1 cellular context compared by ENCODE assay signal in genomic region chr7:130935564-130936157, GRCh38.
TF ChIP-seq lines count a peak whose summit lies in the region.

No MANE protein-coding gene starts in this region.

TF ChIP-seq in K562, 482 proteins besides CTCF, POLR2A, EP300 and RAD21 (continued from another document and continues in another):
- TF ChIP-seq ZNF79 (CRISPR knock-in tag; IDR thresholded peaks at IDR 0.05; ENCODE audit: low read depth) (no peak), L3MBTL2 (IDR thresholded peaks at IDR 0.05) (peak; percentile 88), ZNF354B (CRISPR knock-in tag; IDR thresholded peaks at IDR 0.05) (no peak), E2F1 (CRISPR knock-in tag; IDR thresholded peaks at IDR 0.05) (no peak), ZBTB12 (CRISPR knock-in tag; IDR thresholded peaks at IDR 0.05) (no peak), PCBP2 (IDR thresholded peaks at IDR 0.05; ENCODE audit: low read depth, low read length, poor library complexity, severe bottlenecking) (no peak), BRCA1 (IDR thresholded peaks at IDR 0.05) (no peak), BRCA1 (CRISPR knock-in tag; IDR thresholded peaks at IDR 0.05) (no peak), KAT7 (CRISPR knock-in tag; IDR thresholded peaks at IDR 0.05; ENCODE audit: borderline replicate concordance) (no peak), KLF6 (CRISPR knock-in tag; IDR thresholded peaks at IDR 0.05; ENCODE audit: borderline replicate concordance) (no peak), CREB1 (IDR thresholded peaks at IDR 0.05) (no peak), CREB1 (CRISPR knock-in tag; IDR thresholded peaks at IDR 0.05) (no peak), ELF4 (CRISPR knock-in tag; IDR thresholded peaks at IDR 0.05) (no peak), NBN (IDR thresholded peaks at IDR 0.05; ENCODE audit: low read depth) (no peak), SOX6 (IDR thresholded peaks at IDR 0.05) (peak; percentile 50; the same call in 1 of the 2 replicates), THRAP3 (IDR thresholded peaks at IDR 0.05; ENCODE audit: borderline replicate concordance) (no peak), ZNF23 (CRISPR knock-in tag; IDR thresholded peaks at IDR 0.05) (no peak), ZNF175 (CRISPR knock-in tag; IDR thresholded peaks at IDR 0.05; ENCODE audit: low read depth) (no peak), ZNF282 (CRISPR knock-in tag; IDR thresholded peaks at IDR 0.05) (no peak), ZZZ3 (IDR thresholded peaks at IDR 0.05) (no peak), NFATC3 (IDR thresholded peaks at IDR 0.05) (no peak), RAD51 (IDR thresholded peaks at IDR 0.05; ENCODE audit: borderline replicate concordance, low read depth) (peak; percentile 37; the same call in 1 of the 2 replicates), CCNT2 (IDR thresholded peaks at IDR 0.05; ENCODE audit: borderline replicate concordance, extremely low read depth, insufficient read length, low read depth, low read length) (no peak), CEBPB (tag; IDR thresholded peaks at IDR 0.05) (no peak), ZNF174 (CRISPR knock-in tag; IDR thresholded peaks at IDR 0.05) (no peak), MTA3 (IDR thresholded peaks at IDR 0.05; ENCODE audit: borderline replicate concordance) (peak; percentile 39; the same call in 1 of the 2 replicates), NEUROD1 (IDR thresholded peaks at IDR 0.05; ENCODE audit: borderline replicate concordance, low read depth, low read length, partially characterized antibody) (no peak), BDP1 (IDR thresholded peaks at IDR 0.05; ENCODE audit: insufficient read depth, insufficient read length) (no peak), E2F3 (CRISPR knock-in tag; IDR thresholded peaks at IDR 0.05) (no peak), SMARCA5 (IDR thresholded peaks at IDR 0.05) (no peak), RBM34 (IDR thresholded peaks at IDR 0.05; ENCODE audit: borderline replicate concordance, insufficient read depth, low read length) (no peak), ZNF232 (CRISPR knock-in tag; IDR thresholded peaks at IDR 0.05) (no peak), MEIS2 (IDR thresholded peaks at IDR 0.05; ENCODE audit: partially characterized antibody) (no peak), MYBL2 (IDR thresholded peaks at IDR 0.05; ENCODE audit: low read depth) (no peak), MYBL2 (CRISPR knock-in tag; IDR thresholded peaks at IDR 0.05; ENCODE audit: borderline replicate concordance) (no peak), CTBP1 (IDR thresholded peaks at IDR 0.05; ENCODE audit: borderline replicate concordance) (peak; percentile 71; the same call in 1 of the 2 replicates), NR2F6 (CRISPR knock-in tag; IDR thresholded peaks at IDR 0.05) (no peak), MTA2 (IDR thresholded peaks at IDR 0.05; ENCODE audit: low read depth) (no peak), ZC3H4 (CRISPR knock-in tag; IDR thresholded peaks at IDR 0.05; ENCODE audit: borderline replicate concordance) (no peak), ZFX (CRISPR knock-in tag; IDR thresholded peaks at IDR 0.05) (no peak; the same call in 1 of the 2 replicates), ZC3H11A (IDR thresholded peaks at IDR 0.05; ENCODE audit: low read depth, low read length) (no peak), ZBTB2 (IDR thresholded peaks at IDR 0.05) (peak; percentile 30; the same call in 1 of the 2 replicates), BRF1 (IDR thresholded peaks at IDR 0.05; ENCODE audit: borderline replicate concordance, extremely low read depth, insufficient read length) (no peak), POLR2H (tag; IDR thresholded peaks at IDR 0.05; ENCODE audit: low read depth) (no peak), GTF2E2 (tag; IDR thresholded peaks at IDR 0.05) (no peak)
- TF ChIP-seq, protein P1, sequence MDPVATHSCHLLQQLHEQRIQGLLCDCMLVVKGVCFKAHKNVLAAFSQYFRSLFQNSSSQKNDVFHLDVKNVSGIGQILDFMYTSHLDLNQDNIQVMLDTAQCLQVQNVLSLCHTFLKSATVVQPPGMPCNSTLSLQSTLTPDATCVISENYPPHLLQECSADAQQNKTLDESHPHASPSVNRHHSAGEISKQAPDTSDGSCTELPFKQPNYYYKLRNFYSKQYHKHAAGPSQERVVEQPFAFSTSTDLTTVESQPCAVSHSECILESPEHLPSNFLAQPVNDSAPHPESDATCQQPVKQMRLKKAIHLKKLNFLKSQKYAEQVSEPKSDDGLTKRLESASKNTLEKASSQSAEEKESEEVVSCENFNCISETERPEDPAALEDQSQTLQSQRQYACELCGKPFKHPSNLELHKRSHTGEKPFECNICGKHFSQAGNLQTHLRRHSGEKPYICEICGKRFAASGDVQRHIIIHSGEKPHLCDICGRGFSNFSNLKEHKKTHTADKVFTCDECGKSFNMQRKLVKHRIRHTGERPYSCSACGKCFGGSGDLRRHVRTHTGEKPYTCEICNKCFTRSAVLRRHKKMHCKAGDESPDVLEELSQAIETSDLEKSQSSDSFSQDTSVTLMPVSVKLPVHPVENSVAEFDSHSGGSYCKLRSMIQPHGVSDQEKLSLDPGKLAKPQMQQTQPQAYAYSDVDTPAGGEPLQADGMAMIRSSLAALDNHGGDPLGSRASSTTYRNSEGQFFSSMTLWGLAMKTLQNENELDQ (CRISPR knock-in tag; IDR thresholded peaks at IDR 0.05; ENCODE audit: borderline replicate concordance), result no peak
- TF ChIP-seq, protein P2, sequence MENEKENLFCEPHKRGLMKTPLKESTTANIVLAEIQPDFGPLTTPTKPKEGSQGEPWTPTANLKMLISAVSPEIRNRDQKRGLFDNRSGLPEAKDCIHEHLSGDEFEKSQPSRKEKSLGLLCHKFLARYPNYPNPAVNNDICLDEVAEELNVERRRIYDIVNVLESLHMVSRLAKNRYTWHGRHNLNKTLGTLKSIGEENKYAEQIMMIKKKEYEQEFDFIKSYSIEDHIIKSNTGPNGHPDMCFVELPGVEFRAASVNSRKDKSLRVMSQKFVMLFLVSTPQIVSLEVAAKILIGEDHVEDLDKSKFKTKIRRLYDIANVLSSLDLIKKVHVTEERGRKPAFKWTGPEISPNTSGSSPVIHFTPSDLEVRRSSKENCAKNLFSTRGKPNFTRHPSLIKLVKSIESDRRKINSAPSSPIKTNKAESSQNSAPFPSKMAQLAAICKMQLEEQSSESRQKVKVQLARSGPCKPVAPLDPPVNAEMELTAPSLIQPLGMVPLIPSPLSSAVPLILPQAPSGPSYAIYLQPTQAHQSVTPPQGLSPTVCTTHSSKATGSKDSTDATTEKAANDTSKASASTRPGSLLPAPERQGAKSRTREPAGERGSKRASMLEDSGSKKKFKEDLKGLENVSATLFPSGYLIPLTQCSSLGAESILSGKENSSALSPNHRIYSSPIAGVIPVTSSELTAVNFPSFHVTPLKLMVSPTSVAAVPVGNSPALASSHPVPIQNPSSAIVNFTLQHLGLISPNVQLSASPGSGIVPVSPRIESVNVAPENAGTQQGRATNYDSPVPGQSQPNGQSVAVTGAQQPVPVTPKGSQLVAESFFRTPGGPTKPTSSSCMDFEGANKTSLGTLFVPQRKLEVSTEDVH (IDR thresholded peaks at IDR 0.05; ENCODE audit: low read depth, partially characterized antibody), result no peak
- TF ChIP-seq, protein P3, sequence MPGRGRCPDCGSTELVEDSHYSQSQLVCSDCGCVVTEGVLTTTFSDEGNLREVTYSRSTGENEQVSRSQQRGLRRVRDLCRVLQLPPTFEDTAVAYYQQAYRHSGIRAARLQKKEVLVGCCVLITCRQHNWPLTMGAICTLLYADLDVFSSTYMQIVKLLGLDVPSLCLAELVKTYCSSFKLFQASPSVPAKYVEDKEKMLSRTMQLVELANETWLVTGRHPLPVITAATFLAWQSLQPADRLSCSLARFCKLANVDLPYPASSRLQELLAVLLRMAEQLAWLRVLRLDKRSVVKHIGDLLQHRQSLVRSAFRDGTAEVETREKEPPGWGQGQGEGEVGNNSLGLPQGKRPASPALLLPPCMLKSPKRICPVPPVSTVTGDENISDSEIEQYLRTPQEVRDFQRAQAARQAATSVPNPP (IDR thresholded peaks at IDR 0.05; ENCODE audit: borderline replicate concordance, insufficient read depth, insufficient read length), result no peak
- TF ChIP-seq, protein P4, sequence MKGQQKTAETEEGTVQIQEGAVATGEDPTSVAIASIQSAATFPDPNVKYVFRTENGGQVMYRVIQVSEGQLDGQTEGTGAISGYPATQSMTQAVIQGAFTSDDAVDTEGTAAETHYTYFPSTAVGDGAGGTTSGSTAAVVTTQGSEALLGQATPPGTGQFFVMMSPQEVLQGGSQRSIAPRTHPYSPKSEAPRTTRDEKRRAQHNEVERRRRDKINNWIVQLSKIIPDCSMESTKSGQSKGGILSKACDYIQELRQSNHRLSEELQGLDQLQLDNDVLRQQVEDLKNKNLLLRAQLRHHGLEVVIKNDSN (CRISPR knock-in tag; IDR thresholded peaks at IDR 0.05), result no peak
- TF ChIP-seq, protein P5, sequence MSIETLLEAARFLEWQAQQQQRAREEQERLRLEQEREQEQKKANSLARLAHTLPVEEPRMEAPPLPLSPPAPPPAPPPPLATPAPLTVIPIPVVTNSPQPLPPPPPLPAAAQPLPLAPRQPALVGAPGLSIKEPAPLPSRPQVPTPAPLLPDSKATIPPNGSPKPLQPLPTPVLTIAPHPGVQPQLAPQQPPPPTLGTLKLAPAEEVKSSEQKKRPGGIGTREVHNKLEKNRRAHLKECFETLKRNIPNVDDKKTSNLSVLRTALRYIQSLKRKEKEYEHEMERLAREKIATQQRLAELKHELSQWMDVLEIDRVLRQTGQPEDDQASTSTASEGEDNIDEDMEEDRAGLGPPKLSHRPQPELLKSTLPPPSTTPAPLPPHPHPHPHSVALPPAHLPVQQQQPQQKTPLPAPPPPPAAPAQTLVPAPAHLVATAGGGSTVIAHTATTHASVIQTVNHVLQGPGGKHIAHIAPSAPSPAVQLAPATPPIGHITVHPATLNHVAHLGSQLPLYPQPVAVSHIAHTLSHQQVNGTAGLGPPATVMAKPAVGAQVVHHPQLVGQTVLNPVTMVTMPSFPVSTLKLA (conservative IDR thresholded peaks at IDR 0.05), result peak in 1 of 2 experiments; percentile 33; a peak in 1 of 4 replicates
- TF ChIP-seq, protein P6, sequence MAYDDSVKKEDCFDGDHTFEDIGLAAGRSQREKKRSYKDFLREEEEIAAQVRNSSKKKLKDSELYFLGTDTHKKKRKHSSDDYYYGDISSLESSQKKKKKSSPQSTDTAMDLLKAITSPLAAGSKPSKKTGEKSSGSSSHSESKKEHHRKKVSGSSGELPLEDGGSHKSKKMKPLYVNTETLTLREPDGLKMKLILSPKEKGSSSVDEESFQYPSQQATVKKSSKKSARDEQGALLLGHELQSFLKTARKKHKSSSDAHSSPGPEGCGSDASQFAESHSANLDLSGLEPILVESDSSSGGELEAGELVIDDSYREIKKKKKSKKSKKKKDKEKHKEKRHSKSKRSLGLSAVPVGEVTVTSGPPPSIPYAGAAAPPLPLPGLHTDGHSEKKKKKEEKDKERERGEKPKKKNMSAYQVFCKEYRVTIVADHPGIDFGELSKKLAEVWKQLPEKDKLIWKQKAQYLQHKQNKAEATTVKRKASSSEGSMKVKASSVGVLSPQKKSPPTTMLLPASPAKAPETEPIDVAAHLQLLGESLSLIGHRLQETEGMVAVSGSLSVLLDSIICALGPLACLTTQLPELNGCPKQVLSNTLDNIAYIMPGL (CRISPR knock-in tag; IDR thresholded peaks at IDR 0.05), result no peak
